Comparison of ENCODE assay signal across 1 cellular context in genomic region chr19:41194157-41194552, GRCh38.
TF ChIP-seq lines count a peak whose summit lies in the region.

No MANE protein-coding gene starts in this region.

TF ChIP-seq in HepG2, 621 proteins besides CTCF, POLR2A, EP300 and RAD21:
- TF ChIP-seq DDIT3 (CRISPR knock-in tag; IDR thresholded peaks at IDR 0.05): no peak
- TF ChIP-seq ETS1 (CRISPR knock-in tag; IDR thresholded peaks at IDR 0.05): no peak
